ENCODE assay signal across 19 cellular contexts in the genomic region with DNA sequence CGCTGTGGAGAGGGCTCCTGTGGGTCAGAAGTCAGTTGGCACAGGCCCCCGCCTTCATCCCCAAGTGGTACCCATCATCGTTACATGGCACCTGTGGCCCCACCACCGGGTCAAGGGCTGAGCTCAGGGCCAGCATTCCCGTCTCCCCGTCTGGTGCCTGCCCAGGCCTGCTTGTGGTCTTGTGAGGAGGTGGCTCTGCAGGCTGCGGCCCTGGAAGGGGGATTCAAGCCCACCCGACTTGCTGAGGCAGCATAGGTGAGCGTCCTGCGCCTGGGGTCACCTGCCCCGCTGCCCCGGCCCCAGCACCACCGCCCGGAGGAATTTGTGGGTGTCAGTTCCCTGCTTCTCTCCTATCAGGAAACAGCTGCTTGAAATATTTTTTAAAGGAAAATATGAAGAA. TPM values are rescaled to one million over a fixed set of nuclear protein-coding genes. Genes with fewer than 3 reads are reported as not detected.
A peak's percentile ranks its signal among the peaks of the same experiment; 100 is the strongest.
DNase-seq lines count a peak whose midpoint lies in the region; ATAC-seq and TF ChIP-seq lines count a peak whose summit lies in the region.
"Had no signal": no experiment of that assay in that cellular context is flagged by ENCODE, and none has a peak within 500 bp of the region (broad histone marks: within the 10 kb centered on the region; RNA-seq: fewer than 3 reads in every experiment).

No MANE protein-coding gene starts in this region.

- no peaks in the 10 kb centered on the region for H3K36me3 ChIP-seq in BE2C
- H3K36me3 ChIP-seq: BLaER1, HAP-1 had no signal

- H3K4me3 Mint-ChIP-seq in natural killer cell, result peak overlapping the region; percentile 17
- no peak overlapping the region for H3K4me3 Mint-ChIP-seq in natural killer cell treated with Interleukin-12 subunit alpha and Interleukin-12 subunit beta and Interleukin-15 and Interleukin-18, amount 100 ng/mL, for 72 hours
- H3K4me3 Mint-ChIP-seq: CD4-positive, CD25-positive, alpha-beta regulatory T cell; CD8-positive, alpha-beta T cell had no signal

- H3K27me3 ChIP-seq in layer of hippocampus (ENCODE audit: control insufficient read depth, insufficient read depth, low read length), result peaks cover 15% of the 10 kb centered on the region
- peaks cover 76% of the 10 kb centered on the region for H3K27me3 ChIP-seq in BE2C

- no peaks in the 10 kb centered on the region for H3K9me3 Mint-ChIP-seq in natural killer cell
- H3K9me3 Mint-ChIP-seq in natural killer cell treated with Interleukin-12 subunit alpha and Interleukin-12 subunit beta and Interleukin-15 and Interleukin-18, amount 100 ng/mL, for 72 hours, result no peaks in the 10 kb centered on the region
- H3K9me3 Mint-ChIP-seq: CD8-positive, alpha-beta T cell had no signal

- peaks cover 27 to 30% of the 10 kb centered on the region in 2 donors for H3K4me1 Mint-ChIP-seq in natural killer cell
- peaks cover 20 to 24% of the 10 kb centered on the region in 2 donors for H3K4me1 Mint-ChIP-seq in natural killer cell treated with Interleukin-12 subunit alpha and Interleukin-12 subunit beta and Interleukin-15 and Interleukin-18, amount 100 ng/mL, for 72 hours (ENCODE audit: low read depth in 2 of 2)

- no peak overlapping the region for H3K4me3 ChIP-seq in BE2C (ENCODE audit: low read depth, low read length)
- H3K4me3 ChIP-seq: BLaER1, GM12878, HAP-1 had no signal

- H3K27ac ChIP-seq in layer of hippocampus (ENCODE audit: low read depth, low read length) (peak overlapping the region; percentile 4), substantia nigra (ENCODE audit: low read depth, low read length, poor library complexity, severe bottlenecking) (peak overlapping the region; percentile 86)
- H3K27ac ChIP-seq: BLaER1, C4-2B had no signal

- H3K4me1 ChIP-seq in BE2C, result no peaks in the 10 kb centered on the region
- H3K4me1 ChIP-seq: HAP-1 had no signal

- DNase-seq in natural killer cell, result no peak
- DNase-seq in natural killer cell treated with Interleukin-12 subunit alpha and Interleukin-12 subunit beta and Interleukin-15 and Interleukin-18, amount 100 ng/mL, for 72 hours (ENCODE audit: low spot score), result no peak
- DNase-seq in substantia nigra (lab: John Stamatoyannopoulos, UW), result no peak
- no peak for DNase-seq in NCI-H1694 (lab: John Stamatoyannopoulos, UW)
- no peak for DNase-seq in BE2C
- DNase-seq: CD4-positive, CD25-positive, alpha-beta regulatory T cell; CD8-positive, alpha-beta T cell; DMS 273 treated with DMSO at 0.1 percent for 48 hours; DMS79; EL; GDM1; GOT3 had no signal

- no peak overlapping the region for H3K27ac Mint-ChIP-seq in natural killer cell
- no peak overlapping the region for H3K27ac Mint-ChIP-seq in natural killer cell treated with Interleukin-12 subunit alpha and Interleukin-12 subunit beta and Interleukin-15 and Interleukin-18, amount 100 ng/mL, for 72 hours
- H3K27ac Mint-ChIP-seq: CD8-positive, alpha-beta T cell had no signal

- H3K9me3 ChIP-seq in BE2C, result no peaks in the 10 kb centered on the region; the same call in 1 of the 2 replicates
- H3K9me3 ChIP-seq: BLaER1, HAP-1 had no signal

- TF ChIP-seq CTCF in natural killer cell (IDR thresholded peaks at IDR 0.05), result no peak
- TF ChIP-seq CTCF in BE2C (IDR thresholded peaks at IDR 0.05; ENCODE audit: low read depth, low read length), result no peak

- H3K36me3 Mint-ChIP-seq in natural killer cell, result no peaks in the 10 kb centered on the region
- H3K36me3 Mint-ChIP-seq in natural killer cell treated with Interleukin-12 subunit alpha and Interleukin-12 subunit beta and Interleukin-15 and Interleukin-18, amount 100 ng/mL, for 72 hours, result no peaks in the 10 kb centered on the region
- H3K36me3 Mint-ChIP-seq: CD4-positive, CD25-positive, alpha-beta regulatory T cell; CD8-positive, alpha-beta T cell had no signal

- H3K27me3 Mint-ChIP-seq in natural killer cell (ENCODE audit: low read depth in 2 of 2), result peaks cover 8 to 13% of the 10 kb centered on the region in 2 donors
- peaks cover 8 to 14% of the 10 kb centered on the region in 2 donors for H3K27me3 Mint-ChIP-seq in natural killer cell treated with Interleukin-12 subunit alpha and Interleukin-12 subunit beta and Interleukin-15 and Interleukin-18, amount 100 ng/mL, for 72 hours

- no peak for ATAC-seq in natural killer cell
- no peak for ATAC-seq in natural killer cell treated with Interleukin-12 subunit alpha and Interleukin-12 subunit beta and Interleukin-15 and Interleukin-18, amount 100 ng/mL, for 72 hours
- ATAC-seq: CD8-positive, alpha-beta T cell; GM12878 had no signal

- intact Hi-C loops in natural killer cell (cut with micrococcal nuclease), result no loop called here

RNA-seq across cellular contexts. Expression of a gene that starts 53.0 kb away (rescaled TPM):
- total RNA-seq in natural killer cell, result not detected
- under 1 TPM in 1 of 2 donors, not detected in 1; 0.07 TPM for total RNA-seq in natural killer cell treated with Interleukin-12 subunit alpha and Interleukin-12 subunit beta and Interleukin-15 and Interleukin-18, amount 100 ng/mL, for 72 hours
- not detected for polyA plus RNA-seq in BE2C (2012; ENCODE audit: insufficient read depth, insufficient read length, low read depth)
- total RNA-seq: A172; A673; CD4-positive, CD25-positive, alpha-beta regulatory T cell; CD8-positive, alpha-beta T cell; GM12878 had no signal
- polyA plus RNA-seq: CD4-positive, CD25-positive, alpha-beta regulatory T cell; GM12878 had no signal
